18 cellular contexts compared by ENCODE assay signal in genomic region chr2:43092520-43093179, GRCh38.
"Had no signal": no experiment of that assay in that cellular context is flagged by ENCODE, and none has a peak within 500 bp of the region (broad histone marks: within the 10 kb centered on the region; RNA-seq: fewer than 3 reads in every experiment).

No MANE protein-coding gene starts in this region.

- FAIRE-seq: frontal cortex, small intestine had no signal

- ATAC-seq: esophagus mucosa, heart right ventricle, lower lobe of right lung had no signal

- H3K4me3 Mint-ChIP-seq: memory B cell had no signal

- H3K27ac ChIP-seq: dorsolateral prefrontal cortex, heart right ventricle, left ventricle myocardium inferior, lower lobe of right lung, right atrium auricular region had no signal

- H3K36me3 Mint-ChIP-seq: naive B cell had no signal

- H3K4me3 ChIP-seq: dorsolateral prefrontal cortex, heart right ventricle, left ventricle myocardium inferior, lower lobe of right lung, right atrium auricular region had no signal

- DNase-seq: cortex of kidney; effector CD8-positive, alpha-beta T cell; heart right ventricle; islet precursor cell; left ventricle myocardium inferior; lower lobe of right lung; midbrain; naive B cell; posterior cingulate gyrus; small intestine; stimulated activated CD4-positive, alpha-beta T cell treated with anti-CD3 and anti-CD28 coated beads, Interleukin-12 subunit alpha, Interleukin-12 subunit beta, amount 100 ng/mL, for 4 hours; stimulated activated naive CD4-positive, alpha-beta T cell treated with Interleukin-2 at 50 U/mL for 16 hours; trophoblast cell had no signal

- H3K36me3 ChIP-seq: heart right ventricle, lower lobe of right lung, right atrium auricular region had no signal

- H3K27me3 ChIP-seq: dorsolateral prefrontal cortex, heart right ventricle, right atrium auricular region had no signal

- H3K27ac Mint-ChIP-seq: memory B cell had no signal

- H3K27me3 Mint-ChIP-seq: memory B cell had no signal
